ENCODE assay signal across 19 cellular contexts in genomic region chr4:169362607-169363006, GRCh38.
DNase-seq lines count a peak whose midpoint lies in the region; ATAC-seq, FAIRE-seq and TF ChIP-seq lines count a peak whose summit lies in the region.
"Had no signal": no experiment of that assay in that cellular context is flagged by ENCODE, and none has a peak within 500 bp of the region (broad histone marks: within the 10 kb centered on the region; RNA-seq: fewer than 3 reads in every experiment).

No MANE protein-coding gene starts in this region.

- H3K14ac ChIP-seq in trophoblast cell (ENCODE audit: low read length): no peak overlapping the region

- H4K8ac ChIP-seq in trophoblast cell (ENCODE audit: low read depth, low read length): no peak overlapping the region

- H3K9ac ChIP-seq in mammary epithelial cell (ENCODE audit: insufficient read depth, low read length) (no peak overlapping the region), trophoblast cell (ENCODE audit: low read length) (no peak overlapping the region)

- intact Hi-C loops in MCF 10A (cut with micrococcal nuclease): no loop called here
- intact Hi-C loops in mammary epithelial cell (cut with micrococcal nuclease): no loop called here

- TF ChIP-seq CTCF in MCF 10A (IDR thresholded peaks at IDR 0.05; ENCODE audit: unreplicated experiment) (no peak), mammary epithelial cell (conservative IDR thresholded peaks at IDR 0.05 in 1 of 2, IDR thresholded peaks at IDR 0.05 in 1 of 2; ENCODE audit: extremely low read depth in 1 of 2, insufficient read depth in 1 of 2, low read depth in 1 of 2, low read length in 2 of 2) (no peak), RWPE2 (IDR thresholded peaks at IDR 0.05; ENCODE audit: poor library complexity, severe bottlenecking) (no peak)

- H3K4me3 ChIP-seq in mammary epithelial cell (replicated peaks in 1 of 3; ENCODE audit: insufficient read depth in 1 of 3, low read depth in 2 of 3, low read length in 3 of 3) (no peak overlapping the region), RWPE2 (ENCODE audit: severe bottlenecking) (no peak overlapping the region), trophoblast cell (ENCODE audit: low read depth, low read length) (no peak overlapping the region)
- H3K4me3 ChIP-seq: GM12878, Peyer's patch had no signal

- H3K4ac ChIP-seq in trophoblast cell (ENCODE audit: low read depth, low read length): no peak overlapping the region

- no peak overlapping the region for H3K23ac ChIP-seq in trophoblast cell (ENCODE audit: low read length)

- H3K4me3 Mint-ChIP-seq in MCF 10A (ENCODE audit: unreplicated experiment): no peak overlapping the region
- H3K4me3 Mint-ChIP-seq: HFFc6 had no signal

- H3K9me3 Mint-ChIP-seq in MCF 10A (ENCODE audit: unreplicated experiment): peaks cover 11% of the 10 kb centered on the region

- H3K36me3 Mint-ChIP-seq in MCF 10A (ENCODE audit: insufficient read depth, unreplicated experiment): peaks cover 6% of the 10 kb centered on the region

- POLR2A ChIA-PET in MCF 10A (lab: Yijun Ruan, JAX): interaction anchor here (0.6 kb wide), 1 partner anchor 241 kb away, joined by 5 read pairs; no protein-coding TSS in a partner anchor

- H2AK5ac ChIP-seq in trophoblast cell (ENCODE audit: low read length): no peak overlapping the region

- CTCF ChIA-PET in MCF 10A (lab: Yijun Ruan, JAX): interaction anchor here (0.9 kb wide), 2 partner anchors 9 to 21 kb away, joined by 4 read pairs; no protein-coding TSS in a partner anchor
- CTCF ChIA-PET in mammary epithelial cell (lab: Charles Lee; ENCODE audit: low non-redundant PET): no interaction called here

- no peak overlapping the region for H2AFZ ChIP-seq in mammary epithelial cell (ENCODE audit: low read depth, low read length)
- no peak overlapping the region for H2AFZ ChIP-seq in trophoblast cell (ENCODE audit: insufficient read depth, low read length, poor library complexity)

- H3K18ac ChIP-seq in trophoblast cell (ENCODE audit: low read length): no peak overlapping the region

- H2BK120ac ChIP-seq in trophoblast cell (ENCODE audit: insufficient read depth, low read length, poor library complexity): no peak overlapping the region

- H3K27ac ChIP-seq in mammary epithelial cell (ENCODE audit: insufficient read depth, low read depth, low read length) (no peak overlapping the region), RWPE2 (ENCODE audit: poor library complexity, severe bottlenecking) (peak overlapping the region; percentile 15), trophoblast cell (ENCODE audit: low read depth, low read length) (no peak overlapping the region)
- H3K27ac ChIP-seq: Peyer's patch had no signal

- no peaks in the 10 kb centered on the region for H3K79me1 ChIP-seq in trophoblast cell (ENCODE audit: low read length)

- H3K4me1 Mint-ChIP-seq in MCF 10A (ENCODE audit: insufficient read depth, unreplicated experiment): no peaks in the 10 kb centered on the region

- DNase-seq in MCF 10A (ENCODE audit: unreplicated experiment) (no peak), mammary epithelial cell (no peak), Kasumi-1 (lab: John Stamatoyannopoulos, UW) (peak; percentile 23 to 31), RWPE2 (ENCODE audit: low spot score) (no peak), trophoblast cell (peak; percentile 58 to 77), HTR-8/SVneo (ENCODE audit: insufficient read length, low spot score) (no peak), T-helper 9 cell (no peak)
- DNase-seq: C1 segment of cervical spinal cord, DMS 273 treated with DMSO at 0.1 percent for 48 hours, GDM1, NCI-H1048, NCI-H1436 treated with DMSO at 0.1 percent for 48 hours, NCI-H2029 treated with DMSO at 0.1 percent for 48 hours, NCI-H510A, SIG-M5 had no signal

- H4K20me1 ChIP-seq in mammary epithelial cell (ENCODE audit: insufficient read depth, low read length): no peaks in the 10 kb centered on the region

- peak overlapping the region; percentile 47 for H3K27ac Mint-ChIP-seq in MCF 10A (ENCODE audit: low read depth, unreplicated experiment)

- no peak overlapping the region for H2BK12ac ChIP-seq in trophoblast cell (ENCODE audit: low read length)

- H3K27me3 ChIP-seq in mammary epithelial cell (ENCODE audit: insufficient read depth, low read length) (no peaks in the 10 kb centered on the region), RWPE2 (ENCODE audit: insufficient read depth, poor library complexity, severe bottlenecking) (no peaks in the 10 kb centered on the region), trophoblast cell (ENCODE audit: insufficient read depth, low read length) (no peaks in the 10 kb centered on the region)
- H3K27me3 ChIP-seq: Peyer's patch had no signal

- H4K91ac ChIP-seq in trophoblast cell (ENCODE audit: low read depth, low read length): no peak overlapping the region

- in situ Hi-C loops in mammary epithelial cell (cut with MboI; ENCODE audit: low sequenced_read_pairs in 2 of 2): no loop called here

- no TSS peak for BruUV-seq in MCF 10A (replicated peaks; lab: Mats Ljungman, UMichigan)
- no TSS peak for BruUV-seq in mammary epithelial cell (replicated peaks; lab: Mats Ljungman, UMichigan)

- no peak overlapping the region for H3K4me2 ChIP-seq in mammary epithelial cell (ENCODE audit: insufficient read depth, low read depth, low read length)
- no peak overlapping the region for H3K4me2 ChIP-seq in trophoblast cell (ENCODE audit: low read length)

- 93% methylated on average over 6 of the region's 6 CpGs for WGBS in mammary epithelial cell (ENCODE audit: low coverage, missing lambda C conversion rate)
- no CpG with 5 or more reads among the region's 6 CpGs for WGBS in trophoblast cell (ENCODE audit: extremely low coverage, insufficient coverage, insufficient read length)

- H3K4me1 ChIP-seq in mammary epithelial cell (ENCODE audit: insufficient read depth, low read length) (peaks cover 4% of the 10 kb centered on the region), RWPE2 (ENCODE audit: insufficient read depth, poor library complexity, severe bottlenecking) (no peaks in the 10 kb centered on the region), trophoblast cell (ENCODE audit: control insufficient read depth in 1 of 2, insufficient read depth in 2 of 2, low read length in 2 of 2) (no peaks in the 10 kb centered on the region)

- FAIRE-seq in HTR-8/SVneo (lab: Jason Lieb, UNC): no peak
- FAIRE-seq: GM12878 had no signal

- H3K36me3 ChIP-seq in mammary epithelial cell (ENCODE audit: insufficient read depth, low read length) (no peaks in the 10 kb centered on the region), RWPE2 (ENCODE audit: low read depth) (no peaks in the 10 kb centered on the region), trophoblast cell (ENCODE audit: control insufficient read depth in 1 of 2, insufficient read depth in 2 of 2, low read length in 2 of 2) (no peaks in the 10 kb centered on the region)
- H3K36me3 ChIP-seq: Peyer's patch had no signal

- H3K9me3 ChIP-seq in mammary epithelial cell (replicated peaks; ENCODE audit: insufficient read depth, low read length) (peaks cover 3% of the 10 kb centered on the region), RWPE2 (ENCODE audit: severe bottlenecking) (peaks cover 7% of the 10 kb centered on the region), trophoblast cell (ENCODE audit: insufficient read depth, low read depth, low read length) (no peaks in the 10 kb centered on the region)
- H3K9me3 ChIP-seq: Peyer's patch had no signal

- H3K79me2 ChIP-seq in mammary epithelial cell (ENCODE audit: insufficient read depth, low read length) (no peaks in the 10 kb centered on the region), trophoblast cell (ENCODE audit: control insufficient read depth, insufficient read depth, low read length, poor library complexity) (no peaks in the 10 kb centered on the region)

- no peaks in the 10 kb centered on the region for H3K27me3 Mint-ChIP-seq in MCF 10A (ENCODE audit: insufficient read depth, unreplicated experiment)

- dilution Hi-C loops in mammary epithelial cell (cut with HindIII; ENCODE audit: low sequenced_read_pairs): no loop called here

- ATAC-seq in RWPE2 (ENCODE audit: low read depth) (no peak), HG02938 (IDR thresholded peaks at IDR 0.05; ENCODE audit: unreplicated experiment) (no peak)

- no peak overlapping the region for H2BK5ac ChIP-seq in trophoblast cell (ENCODE audit: low read depth, low read length, poor library complexity)

- H4K12ac ChIP-seq in trophoblast cell (ENCODE audit: low read depth, low read length): no peak overlapping the region

Comparison
In these comparisons a context has a peak if more than half of its experiments do, and no peak if none do; other contexts are left out.
1. DNase-seq: peak in Kasumi-1 (2 of 2) and trophoblast cell (2 of 2); none in MCF 10A (single experiment), mammary epithelial cell (single experiment), RWPE2 (single experiment), HTR-8/SVneo (single experiment) and T-helper 9 cell (single experiment).